26 cellular contexts compared by ENCODE assay signal in genomic region chr5:59142927-59143326, GRCh38.
"Had no signal": no experiment of that assay in that cellular context is flagged by ENCODE, and none has a peak within 500 bp of the region (broad histone marks: within the 10 kb centered on the region; RNA-seq: fewer than 3 reads in every experiment).

No MANE protein-coding gene starts in this region.

- H3K9me3 ChIP-seq: ascending aorta, breast epithelium, SJCRH30 had no signal

- H3K36me3 ChIP-seq: ascending aorta, breast epithelium, SJCRH30 had no signal

- H3K27me3 ChIP-seq: ascending aorta, breast epithelium, SJCRH30 had no signal

- H3K9ac ChIP-seq: KMS-11 had no signal

- H2AFZ ChIP-seq: PC-9 had no signal

- DNase-seq: activated CD4-positive, alpha-beta T cell treated with anti-CD3 and anti-CD28 coated beads, Interleukin-2, amount 10 ng/mL, durations not matched to agents 24 days and 14 days; activated CD4-positive, alpha-beta T cell treated with anti-CD3 and anti-CD28 coated beads, Interleukin-2, amount 50 U/mL, for 4 hours; activated CD8-positive, alpha-beta T cell treated with anti-CD3 and anti-CD28 coated beads for 36 hours; activated gamma-delta T cell; activated naive CD4-positive, alpha-beta T cell treated with Interleukin-2 at 50 U/mL for 16 hours; activated T-cell treated with anti-CD3 and anti-CD28 coated beads, Interleukin-2, amount 50 U/mL, for 1 hour; activated T-cell treated with anti-CD3 and anti-CD28 coated beads, Interleukin-2, amount 50 U/mL, for 72 hours; amygdala; caudate nucleus; MM.1S; MV-4-11; NCI-H1092; NCI-H1436 treated with DMSO at 0.1 percent for 48 hours; NCI-H1694 treated with DMSO at 0.1 percent for 48 hours; NCI-H2029; NCI-H510A; NCI-H526; NCI-H748 treated with DMSO at 0.1 percent for 48 hours; PC-9; SHP77; SJCRH30 had no signal

- ATAC-seq: activated CD8-positive, alpha-beta T cell treated with anti-CD3 and anti-CD28 coated beads for 36 hours; activated T-cell treated with anti-CD3 and anti-CD28 coated beads, Interleukin-2, amount 50 U/mL, for 72 hours had no signal

- H3K27ac ChIP-seq: ascending aorta, breast epithelium, KMS-11, PC-9, RWPE1, SJCRH30, SK-N-MC had no signal

- H3K4me3 ChIP-seq: ascending aorta, breast epithelium, PC-9, SJCRH30, SK-N-MC had no signal

- H3K4me1 ChIP-seq: ascending aorta, breast epithelium, SJCRH30 had no signal

- H3K4me2 ChIP-seq: PC-9 had no signal
